In genomic region chr3:4493008-4493930, GRCh38 we compare ENCODE assay signal across 8 cellular contexts. TPM values are rescaled to one million over a fixed set of nuclear protein-coding genes. Genes with fewer than 3 reads are reported as not detected.
DNase-seq lines count a peak whose midpoint lies in the region; ATAC-seq, FAIRE-seq and TF ChIP-seq lines count a peak whose summit lies in the region.

Gene ITPR1 (plus strand): TSS chr3:4493348. CDS start chr3:4516492, 23,144 bp downstream.

- H3K4me3 Mint-ChIP-seq in T-cell, result peak within 1 kb of the TSS; percentile 97 to 98 (median 97)

- no peaks in the 10 kb centered on the region for H3K9me3 Mint-ChIP-seq in T-cell

- H3K9me3 ChIP-seq in adrenal gland (replicated peaks in 1 of 3), result no peaks in the 10 kb centered on the region
- no peaks in the 10 kb centered on the region for H3K9me3 ChIP-seq in heart left ventricle
- no peaks in the 10 kb centered on the region for H3K9me3 ChIP-seq in upper lobe of left lung

- CTCF ChIA-PET in T-cell (lab: Charles Lee), result interaction anchor here (0.5 to 4.1 kb wide), 21 partner anchors 12 to 1476 kb away, joined by 3 to 49 read pairs (median 6); partner anchors contain the start of gene SUMF1 (in 1 of the 2)

- peak in 1 of 4 donors; percentile 6 for TF ChIP-seq EP300 in upper lobe of left lung (IDR thresholded peaks at IDR 0.05)

- H3K36me3 ChIP-seq in adrenal gland (replicated peaks in 1 of 2) (no peaks in the 10 kb centered on the region), heart left ventricle (peaks cover 0 to 7% (median 4%) of the 10 kb centered on the region in 9 donors), upper lobe of left lung (no peaks in the 10 kb centered on the region)

- H3K27me3 Mint-ChIP-seq in T-cell, result peaks cover 0 to 3% of the 10 kb centered on the region in 2 donors

- intact Hi-C loops in adrenal gland (cut with DNase I) (loop anchor here (10.0 kb wide), 2 partner anchors 82 to 142 kb away; no protein-coding TSS in a partner anchor), heart left ventricle (cut with DNase I) (loop anchor here in 9 of 10 donors (1.0 to 10.0 kb wide), 9 partner anchors 26 to 142 kb away; partner anchors contain the start of gene SUMF1 (in 1 of the 9)), posterior cingulate gyrus (cut with DNase I) (loop anchor here (2.0 to 10.0 kb wide), 3 partner anchors 26 to 142 kb away; partner anchors contain the start of gene SUMF1)

- ATAC-seq in HG02840 (IDR thresholded peaks at IDR 0.05; ENCODE audit: low FRiP score, unreplicated experiment) (peak; percentile 93), T-cell (replicated peaks in 1 of 4) (peak; percentile 86 to 94 (median 90)), heart left ventricle (peak; percentile 98 to 99 (median 99)), upper lobe of left lung (ENCODE audit: low FRiP score in 2 of 2) (peak; percentile 99)

- peak; percentile 90 for FAIRE-seq in GM12891 (lab: Jason Lieb, UNC)

- no peaks in the 10 kb centered on the region for H3K27me3 ChIP-seq in adrenal gland
- H3K27me3 ChIP-seq in heart left ventricle, result no peaks in the 10 kb centered on the region
- H3K27me3 ChIP-seq in upper lobe of left lung, result no peaks in the 10 kb centered on the region

- H3K36me3 Mint-ChIP-seq in T-cell, result peaks cover 11% of the 10 kb centered on the region

- peaks cover 8 to 48% of the 10 kb centered on the region in 2 donors for H3K4me1 ChIP-seq in adrenal gland (replicated peaks in 1 of 2)
- peaks cover 0 to 50% (median 26%) of the 10 kb centered on the region in 12 donors for H3K4me1 ChIP-seq in heart left ventricle
- peaks cover 19 to 31% (median 25%) of the 10 kb centered on the region in 4 donors for H3K4me1 ChIP-seq in upper lobe of left lung

- DNase-seq in GM12891 (ENCODE audit: insufficient read length, low spot score) (peak; percentile 84), NCI-H1436 treated with DMSO at 0.1 percent for 48 hours (lab: John Stamatoyannopoulos, UW) (peak; percentile 33), T-cell (peak; percentile 94 to 99 (median 98)), adrenal gland (peak; percentile 98 to 100 (median 99)), heart left ventricle (peak; percentile 98 to 99 (median 99)), posterior cingulate gyrus (peak; percentile 91 to 100 (median 98)), upper lobe of left lung (peak; percentile 96 to 99)

- H3K4me3 ChIP-seq in adrenal gland, result peak within 1 kb of the TSS; percentile 56 to 81 (median 73)
- H3K4me3 ChIP-seq in heart left ventricle, result peak within 1 kb of the TSS; percentile 59 to 96 (median 78)
- H3K4me3 ChIP-seq in upper lobe of left lung, result peak within 1 kb of the TSS; percentile 70 to 94 (median 84)

- POLR2A ChIA-PET in T-cell (lab: Charles Lee), result interaction anchor here (0.5 to 3.5 kb wide), 26 partner anchors 11 to 1432 kb away, joined by 3 to 35 read pairs (median 5); partner anchors contain the start of genes SUMF1 (in 2 of the 2) and ARL8B (in 1 of the 2)

- TF ChIP-seq POLR2A in GM12891 (IDR thresholded peaks at IDR 0.05; ENCODE audit: low read depth, low read length) (peak; percentile 99), adrenal gland (IDR thresholded peaks at IDR 0.05) (peak; percentile 99 to 100), heart left ventricle (IDR thresholded peaks at IDR 0.05) (peak; percentile 90 to 99), upper lobe of left lung (IDR thresholded peaks at IDR 0.05) (peak in 3 of 4 donors; percentile 89 to 100 (median 99))

- TF ChIP-seq CTCF in adrenal gland (IDR thresholded peaks at IDR 0.05), result no peak
- no peak for TF ChIP-seq CTCF in heart left ventricle (IDR thresholded peaks at IDR 0.05)
- TF ChIP-seq CTCF in upper lobe of left lung (IDR thresholded peaks at IDR 0.05), result peak in 1 of 6 experiments; percentile 28

- peak within 1 kb of the TSS; percentile 64 to 90 (median 83) for H3K27ac ChIP-seq in adrenal gland
- H3K27ac ChIP-seq in heart left ventricle, result peak within 1 kb of the TSS; percentile 68 to 97 (median 87)
- H3K27ac ChIP-seq in upper lobe of left lung, result peak within 1 kb of the TSS; percentile 87 to 92 (median 88)

- 0% methylated on average over 11 to 47 of the region's 47 CpGs for WGBS in adrenal gland, 4 donors
- WGBS in heart left ventricle, 4 donors, result 0% methylated on average over 36 to 47 of the region's 47 CpGs
- 0% methylated on average over 25 to 39 of the region's 47 CpGs for WGBS in upper lobe of left lung, 2 donors

- H3K27ac Mint-ChIP-seq in T-cell, result peak within 1 kb of the TSS; percentile 90 to 94

- H3K4me1 Mint-ChIP-seq in T-cell, result peaks cover 43 to 61% (median 47%) of the 10 kb centered on the region in 3 donors

TF ChIP-seq in GM12891, 5 proteins besides CTCF, POLR2A, EP300 and RAD21:
- TF ChIP-seq POU2F2 (IDR thresholded peaks at IDR 0.05; ENCODE audit: low read depth, low read length) (peak; percentile 91), SPI1 (IDR thresholded peaks at IDR 0.05; ENCODE audit: low read depth, low read length) (no peak), TAF1 (IDR thresholded peaks at IDR 0.05; ENCODE audit: low read depth, low read length) (peak; percentile 98), POLR2AphosphoS5 (IDR thresholded peaks at IDR 0.05; ENCODE audit: low read depth, low read length) (peak; percentile 99), PAX5 (IDR thresholded peaks at IDR 0.05; ENCODE audit: insufficient read depth, low read length, severe bottlenecking) (no peak)

RNA-seq across cellular contexts. Expression of gene ITPR1, which starts in this region (rescaled TPM):
- polyA plus RNA-seq in GM12891 (2012; ENCODE audit: low read depth, missing spikeins), result 11.5 TPM
- total RNA-seq in T-cell (100 to 1,000 TPM in 1 of 5 donors, 10 to 100 TPM in 4; 53.8 to 105 (median 73.1) TPM), adrenal gland (100 to 1,000 TPM in 1 of 8 donors, 10 to 100 TPM in 7; 55.8 to 110 (median 82.0) TPM), heart left ventricle (10 to 100 TPM; 16.5 to 55.8 (median 20.1) TPM), upper lobe of left lung (100 to 1,000 TPM in 1 of 6 donors, 10 to 100 TPM in 5; 55.5 to 136 (median 66.2) TPM)
- polyA plus RNA-seq in adrenal gland (10 to 100 TPM; 21.6 to 71.4 (median 24.9) TPM), heart left ventricle (10 to 100 TPM in 1 of 2 donors, 1 to 10 TPM in 1; 8.9 to 10.0 TPM)

Comparison
In these comparisons a context has a peak if more than half of its experiments do, and no peak if none do; other contexts are left out.
1. Peak in every context shown above with its lines: DNase-seq, ATAC-seq, H3K4me3 ChIP-seq and H3K27ac ChIP-seq.
2. DNase-seq: peak in every context shown above with its lines; median percentile 99 in adrenal gland; 99 in heart left ventricle; 98 in T-cell; 98 in posterior cingulate gyrus; 98 in upper lobe of left lung; 84 in GM12891; 33 in NCI-H1436 treated with DMSO at 0.1 percent for 48 hours.